9 cellular contexts compared by ENCODE assay signal in genomic region chr17:45150911-45151809, GRCh38. TPM values are rescaled to one million over a fixed set of nuclear protein-coding genes. Genes with fewer than 3 reads are reported as not detected.
DNase-seq lines count a peak whose midpoint lies in the region; ATAC-seq and TF ChIP-seq lines count a peak whose summit lies in the region.
"Had no signal": no experiment of that assay in that cellular context is flagged by ENCODE, and none has a peak within 500 bp of the region (broad histone marks: within the 10 kb centered on the region; RNA-seq: fewer than 3 reads in every experiment).

No MANE protein-coding gene starts in this region.

- H3K4me1 Mint-ChIP-seq in brain: peaks cover 48% of the 10 kb centered on the region

- H3K4me3 ChIP-seq in AG10803 (ENCODE audit: low read length) (peak overlapping the region; percentile 99), IMR-90 (ENCODE audit: insufficient read depth, low read depth, low read length) (peak overlapping the region; percentile 56), muscle layer of colon (ENCODE audit: low read depth in 1 of 2, low read length in 2 of 2) (peak overlapping the region; percentile 27 to 100)
- H3K4me3 ChIP-seq: lung had no signal

- H3K27ac ChIP-seq in IMR-90 (ENCODE audit: insufficient read depth, low read length) (no peak overlapping the region; the same call in 1 of the 2 replicates), muscle layer of colon (ENCODE audit: low read depth, low read length) (peak overlapping the region; percentile 100)

- POLR2A ChIA-PET in IMR-90 (lab: Charles Lee; ENCODE audit: unreplicated experiment): interaction anchor here (0.6 to 4.9 kb wide), 7 partner anchors 10 to 194 kb away, joined by 3 to 53 read pairs (median 10); partner anchors contain the start of genes ACBD4 and HEXIM2

- no peak overlapping the region for H2BK15ac ChIP-seq in IMR-90 (ENCODE audit: low read depth, low read length)

- peaks cover 18% of the 10 kb centered on the region for H3K27me3 Mint-ChIP-seq in brain

- ATAC-seq in IMR-90 (ENCODE audit: low read depth) (no peak), GM21360 (IDR thresholded peaks at IDR 0.05; ENCODE audit: unreplicated experiment) (no peak), GM21528 (IDR thresholded peaks at IDR 0.05; ENCODE audit: low FRiP score, unreplicated experiment) (no peak)

- no peak overlapping the region for H3K56ac ChIP-seq in IMR-90 (ENCODE audit: extremely low read depth, insufficient read depth, low read length)

- dilution Hi-C loops in IMR-90 (cut with HindIII; ENCODE audit: low sequenced_read_pairs, unreplicated experiment): no loop called here

- no peak overlapping the region for H2AK9ac ChIP-seq in IMR-90 (replicated peaks; ENCODE audit: low read depth, low read length, poor library complexity)

- peaks cover 44% of the 10 kb centered on the region for H4K20me1 ChIP-seq in IMR-90 (ENCODE audit: insufficient read depth, low read length)

- no TSS peak for BruUV-seq in IMR-90 (replicated peaks; lab: Mats Ljungman, UMichigan)

- H3K18ac ChIP-seq in IMR-90 (ENCODE audit: low read depth, low read length): no peak overlapping the region

- H2BK20ac ChIP-seq in IMR-90 (ENCODE audit: low read depth, low read length): no peak overlapping the region

- no peak overlapping the region for H4K91ac ChIP-seq in IMR-90 (ENCODE audit: insufficient read depth, low read depth, low read length)

- H3K27ac Mint-ChIP-seq in brain: peak overlapping the region; percentile 18 to 100 (median 79)

- H3K4me1 ChIP-seq in IMR-90 (ENCODE audit: control insufficient read depth, insufficient read depth, low read length) (peaks cover 9% of the 10 kb centered on the region; the same call in 1 of the 2 replicates), muscle layer of colon (ENCODE audit: insufficient read depth, low read length) (peaks cover 42% of the 10 kb centered on the region)

- peak overlapping the region; percentile 48; the same call in 1 of the 2 replicates for H3K23ac ChIP-seq in IMR-90 (ENCODE audit: low read depth, low read length)

- no peak for TF ChIP-seq RAD21 in IMR-90 (IDR thresholded peaks at IDR 0.05; ENCODE audit: low read length)

- no peak for TF ChIP-seq POLR2A in IMR-90 (IDR thresholded peaks at IDR 0.05; ENCODE audit: low read depth, low read length)

- peak overlapping the region; percentile 78 for H3K4me2 ChIP-seq in IMR-90 (ENCODE audit: low read depth, low read length)

- H2BK120ac ChIP-seq in IMR-90 (ENCODE audit: low read depth, low read length): no peak overlapping the region

- peaks cover 0 to 6% (median 0%) of the 10 kb centered on the region in 5 experiments for H3K9me3 Mint-ChIP-seq in brain

- in situ Hi-C loops in IMR-90 (cut with MboI; ENCODE audit: low sequenced_read_pairs): no loop called here

- intact Hi-C loops in IMR-90 (cut with micrococcal nuclease): no loop called here

- H3K4ac ChIP-seq in IMR-90 (ENCODE audit: low read depth, low read length): no peak overlapping the region; the same call in 1 of the 2 replicates

- H3K79me1 ChIP-seq in IMR-90 (ENCODE audit: low read depth in 1 of 2, low read length in 2 of 2): peaks cover 12 to 47% of the 10 kb centered on the region in 2 experiments; a peak in 3 of 4 replicates

- peaks cover 10% of the 10 kb centered on the region for H3K9me1 ChIP-seq in IMR-90 (ENCODE audit: insufficient read depth, low read length)

- H2BK5ac ChIP-seq in IMR-90 (ENCODE audit: low read depth, low read length, poor library complexity, severe bottlenecking): peak overlapping the region; percentile 88

- H3K36me3 Mint-ChIP-seq in brain: peaks cover 8% of the 10 kb centered on the region

- H3K36me3 ChIP-seq in IMR-90 (ENCODE audit: control insufficient read depth, insufficient read depth, low read length) (0 out of 2 replicates have a peak, but pooled peaks cover 2% of the 10 kb centered on the region), muscle layer of colon (ENCODE audit: insufficient read depth, low read length) (no peaks in the 10 kb centered on the region)

- H3K9me3 ChIP-seq in IMR-90 (ENCODE audit: control insufficient read depth, insufficient read depth, low read length) (no peaks in the 10 kb centered on the region), muscle layer of colon (ENCODE audit: low read length) (no peaks in the 10 kb centered on the region)

- no peak for DNase-seq in AG10803 (ENCODE audit: low read depth)
- DNase-seq in IMR-90: no peak
- DNase-seq in NCI-H1694 treated with DMSO at 0.1 percent for 48 hours (lab: John Stamatoyannopoulos, UW): no peak
- no peak for DNase-seq in stimulated activated CD4-positive, alpha-beta T cell treated with anti-CD3 and anti-CD28 coated beads, Interleukin-12 subunit alpha, Interleukin-12 subunit beta, amount 100 ng/mL, for 4 hours

- TF ChIP-seq CTCF in AG10803 (conservative IDR thresholded peaks at IDR 0.05; ENCODE audit: low read length) (no peak), IMR-90 (conservative IDR thresholded peaks at IDR 0.05; ENCODE audit: low read depth, low read length) (no peak), brain (conservative IDR thresholded peaks at IDR 0.05) (no peak)

- H4K8ac ChIP-seq in IMR-90 (ENCODE audit: low read depth in 2 of 2, low read length in 2 of 2): no peak overlapping the region

- H3K27me3 ChIP-seq in IMR-90 (ENCODE audit: control insufficient read depth, insufficient read depth, low read length): no peaks in the 10 kb centered on the region
- no peaks in the 10 kb centered on the region for H3K27me3 ChIP-seq in muscle layer of colon (ENCODE audit: control insufficient read depth in 1 of 2, insufficient read depth in 2 of 2, low read length in 2 of 2)

- H2AFZ ChIP-seq in IMR-90 (replicated peaks; ENCODE audit: low read length, poor library complexity): no peak overlapping the region

- no peak overlapping the region for H2AK5ac ChIP-seq in IMR-90 (ENCODE audit: low read depth, low read length)

- H3K9ac ChIP-seq in IMR-90 (ENCODE audit: low read depth, low read length) (peak overlapping the region; percentile 32; the same call in 1 of the 2 replicates), muscle layer of colon (ENCODE audit: low read length) (peak overlapping the region; percentile 84)

- H3K4me3 Mint-ChIP-seq in brain: peak overlapping the region; percentile 94 to 96 (median 95)

- CTCF ChIA-PET in IMR-90 (lab: Yijun Ruan, JAX): interaction anchor here (0.6 to 4.7 kb wide), 9 partner anchors 9 to 1729 kb away, joined by 3 to 60 read pairs (median 5); partner anchors contain the start of genes ACBD4 and PLCD3

- H3K14ac ChIP-seq in IMR-90 (replicated peaks; ENCODE audit: low read depth, low read length): no peak overlapping the region

- no peak overlapping the region for H4K5ac ChIP-seq in IMR-90 (ENCODE audit: low read depth, low read length)

- no CpG with 5 or more reads among the region's 8 CpGs for WGBS in IMR-90 (ENCODE audit: extremely low coverage in 2 of 2, insufficient read length in 1 of 2), 2 experiments

TF ChIP-seq in IMR-90, 13 proteins besides CTCF, POLR2A, EP300 and RAD21 (continues in another document):
- TF ChIP-seq, protein P1, sequence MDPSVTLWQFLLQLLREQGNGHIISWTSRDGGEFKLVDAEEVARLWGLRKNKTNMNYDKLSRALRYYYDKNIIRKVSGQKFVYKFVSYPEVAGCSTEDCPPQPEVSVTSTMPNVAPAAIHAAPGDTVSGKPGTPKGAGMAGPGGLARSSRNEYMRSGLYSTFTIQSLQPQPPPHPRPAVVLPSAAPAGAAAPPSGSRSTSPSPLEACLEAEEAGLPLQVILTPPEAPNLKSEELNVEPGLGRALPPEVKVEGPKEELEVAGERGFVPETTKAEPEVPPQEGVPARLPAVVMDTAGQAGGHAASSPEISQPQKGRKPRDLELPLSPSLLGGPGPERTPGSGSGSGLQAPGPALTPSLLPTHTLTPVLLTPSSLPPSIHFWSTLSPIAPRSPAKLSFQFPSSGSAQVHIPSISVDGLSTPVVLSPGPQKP (IDR thresholded peaks at IDR 0.05; ENCODE audit: borderline replicate concordance, low read depth, low read length): no peak
- TF ChIP-seq BHLHE40 (IDR thresholded peaks at IDR 0.05; ENCODE audit: low read depth, low read length): no peak
- no peak for TF ChIP-seq RFX5 (IDR thresholded peaks at IDR 0.05; ENCODE audit: low read depth, low read length)
- TF ChIP-seq MAZ (IDR thresholded peaks at IDR 0.05; ENCODE audit: borderline replicate concordance, low read depth, low read length): no peak
- TF ChIP-seq, protein P2, sequence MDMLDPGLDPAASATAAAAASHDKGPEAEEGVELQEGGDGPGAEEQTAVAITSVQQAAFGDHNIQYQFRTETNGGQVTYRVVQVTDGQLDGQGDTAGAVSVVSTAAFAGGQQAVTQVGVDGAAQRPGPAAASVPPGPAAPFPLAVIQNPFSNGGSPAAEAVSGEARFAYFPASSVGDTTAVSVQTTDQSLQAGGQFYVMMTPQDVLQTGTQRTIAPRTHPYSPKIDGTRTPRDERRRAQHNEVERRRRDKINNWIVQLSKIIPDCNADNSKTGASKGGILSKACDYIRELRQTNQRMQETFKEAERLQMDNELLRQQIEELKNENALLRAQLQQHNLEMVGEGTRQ (IDR thresholded peaks at IDR 0.05; ENCODE audit: low read depth, low read length): no peak
- no peak for TF ChIP-seq NFE2L2 (IDR thresholded peaks at IDR 0.05; ENCODE audit: low read depth, low read length)
- TF ChIP-seq MAFK (IDR thresholded peaks at IDR 0.05; ENCODE audit: low read depth, low read length): no peak
- no peak for TF ChIP-seq CEBPB (IDR thresholded peaks at IDR 0.05; ENCODE audit: low read depth, low read length)

RNA-seq across cellular contexts. Expression of gene HEXIM1, which starts 2.9 kb away (rescaled TPM):
- total RNA-seq in IMR-90 (2012; rRNA removed): 5.9 and 8.6 TPM in 2 replicates
- 14.5 TPM in 2 replicates for polyA plus RNA-seq in IMR-90 (2012; rRNA removed)
- 13.5 and 13.8 TPM in 2 replicates for polyA plus RNA-seq in IMR-90 (2012; cell fraction: cytosol; rRNA removed)
- polyA plus RNA-seq in IMR-90 (2012; cell fraction: nucleus; rRNA removed; ENCODE audit: low replicate concordance): 8.5 and 12.5 TPM in 2 replicates
- polyA plus RNA-seq in brain (ENCODE audit: insufficient read depth, low read depth, low replicate concordance): 10.8 TPM

RNA-seq across cellular contexts. Expression of gene HEXIM2, which starts 10.5 kb away (rescaled TPM):
- 5.6 and 6.1 TPM in 2 replicates for total RNA-seq in IMR-90 (2012; rRNA removed)
- polyA plus RNA-seq in IMR-90 (2012; rRNA removed) (4.5 TPM in 2 replicates), brain (ENCODE audit: insufficient read depth, low read depth, low replicate concordance) (17.2 TPM)
- 5.2 and 10.6 TPM in 2 replicates for polyA plus RNA-seq in IMR-90 (2012; cell fraction: cytosol; rRNA removed)
- 2.9 and 6.9 TPM in 2 replicates for polyA plus RNA-seq in IMR-90 (2012; cell fraction: nucleus; rRNA removed; ENCODE audit: low replicate concordance)

RNA-seq across cellular contexts. Expression of gene ACBD4, which starts 15.7 kb away (rescaled TPM):
- 1.7 and 2.3 TPM in 2 replicates for total RNA-seq in IMR-90 (2012; rRNA removed)
- polyA plus RNA-seq in IMR-90 (2012; rRNA removed): 5.7 and 6.1 TPM in 2 replicates
- polyA plus RNA-seq in IMR-90 (2012; cell fraction: cytosol; rRNA removed): 4.5 and 5.5 TPM in 2 replicates
- 29.9 and 39.6 TPM in 2 replicates for polyA plus RNA-seq in IMR-90 (2012; cell fraction: nucleus; rRNA removed; ENCODE audit: low replicate concordance)
- polyA plus RNA-seq in brain (ENCODE audit: insufficient read depth, low read depth, low replicate concordance): 7.6 TPM

RNA-seq across cellular contexts. Expression of gene PLCD3, which starts 18.8 kb away (rescaled TPM):
- total RNA-seq in IMR-90 (2012; rRNA removed): 5.3 and 5.6 TPM in 2 replicates
- polyA plus RNA-seq in IMR-90 (2012; rRNA removed) (36.6 and 39.0 TPM in 2 replicates), brain (ENCODE audit: insufficient read depth, low read depth, low replicate concordance) (35.8 TPM)
- 14.8 and 45.8 TPM in 2 replicates for polyA plus RNA-seq in IMR-90 (2012; cell fraction: cytosol; rRNA removed)
- 35.9 and 73.0 TPM in 2 replicates for polyA plus RNA-seq in IMR-90 (2012; cell fraction: nucleus; rRNA removed; ENCODE audit: low replicate concordance)
